1 cellular context compared by ENCODE assay signal in the genomic region with DNA sequence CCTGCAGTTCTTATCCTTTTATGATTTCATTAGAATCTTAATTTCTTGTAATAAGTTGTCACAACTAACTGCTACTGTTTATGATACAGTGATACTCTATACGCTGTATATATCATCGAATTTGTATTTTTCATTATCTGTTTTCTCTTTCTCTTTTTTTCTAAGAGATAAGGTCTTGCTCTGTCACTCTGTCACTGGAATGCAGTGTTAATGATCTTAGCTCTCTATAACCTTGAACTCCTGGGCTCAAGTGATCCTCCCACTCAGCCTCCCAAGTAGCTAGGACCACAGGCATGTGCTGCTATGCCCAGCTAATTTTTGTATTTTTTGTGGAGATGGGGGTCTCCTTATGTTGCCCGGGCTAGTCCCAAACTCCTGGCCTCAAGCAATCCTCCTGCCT.
A peak's percentile ranks its signal among the peaks of the same experiment; 100 is the strongest.
TF ChIP-seq lines count a peak whose summit lies in the region.

No MANE protein-coding gene starts in this region.

TF ChIP-seq in K562, 482 proteins besides CTCF, POLR2A, EP300 and RAD21 (continued from another document):
- TF ChIP-seq, protein P1, sequence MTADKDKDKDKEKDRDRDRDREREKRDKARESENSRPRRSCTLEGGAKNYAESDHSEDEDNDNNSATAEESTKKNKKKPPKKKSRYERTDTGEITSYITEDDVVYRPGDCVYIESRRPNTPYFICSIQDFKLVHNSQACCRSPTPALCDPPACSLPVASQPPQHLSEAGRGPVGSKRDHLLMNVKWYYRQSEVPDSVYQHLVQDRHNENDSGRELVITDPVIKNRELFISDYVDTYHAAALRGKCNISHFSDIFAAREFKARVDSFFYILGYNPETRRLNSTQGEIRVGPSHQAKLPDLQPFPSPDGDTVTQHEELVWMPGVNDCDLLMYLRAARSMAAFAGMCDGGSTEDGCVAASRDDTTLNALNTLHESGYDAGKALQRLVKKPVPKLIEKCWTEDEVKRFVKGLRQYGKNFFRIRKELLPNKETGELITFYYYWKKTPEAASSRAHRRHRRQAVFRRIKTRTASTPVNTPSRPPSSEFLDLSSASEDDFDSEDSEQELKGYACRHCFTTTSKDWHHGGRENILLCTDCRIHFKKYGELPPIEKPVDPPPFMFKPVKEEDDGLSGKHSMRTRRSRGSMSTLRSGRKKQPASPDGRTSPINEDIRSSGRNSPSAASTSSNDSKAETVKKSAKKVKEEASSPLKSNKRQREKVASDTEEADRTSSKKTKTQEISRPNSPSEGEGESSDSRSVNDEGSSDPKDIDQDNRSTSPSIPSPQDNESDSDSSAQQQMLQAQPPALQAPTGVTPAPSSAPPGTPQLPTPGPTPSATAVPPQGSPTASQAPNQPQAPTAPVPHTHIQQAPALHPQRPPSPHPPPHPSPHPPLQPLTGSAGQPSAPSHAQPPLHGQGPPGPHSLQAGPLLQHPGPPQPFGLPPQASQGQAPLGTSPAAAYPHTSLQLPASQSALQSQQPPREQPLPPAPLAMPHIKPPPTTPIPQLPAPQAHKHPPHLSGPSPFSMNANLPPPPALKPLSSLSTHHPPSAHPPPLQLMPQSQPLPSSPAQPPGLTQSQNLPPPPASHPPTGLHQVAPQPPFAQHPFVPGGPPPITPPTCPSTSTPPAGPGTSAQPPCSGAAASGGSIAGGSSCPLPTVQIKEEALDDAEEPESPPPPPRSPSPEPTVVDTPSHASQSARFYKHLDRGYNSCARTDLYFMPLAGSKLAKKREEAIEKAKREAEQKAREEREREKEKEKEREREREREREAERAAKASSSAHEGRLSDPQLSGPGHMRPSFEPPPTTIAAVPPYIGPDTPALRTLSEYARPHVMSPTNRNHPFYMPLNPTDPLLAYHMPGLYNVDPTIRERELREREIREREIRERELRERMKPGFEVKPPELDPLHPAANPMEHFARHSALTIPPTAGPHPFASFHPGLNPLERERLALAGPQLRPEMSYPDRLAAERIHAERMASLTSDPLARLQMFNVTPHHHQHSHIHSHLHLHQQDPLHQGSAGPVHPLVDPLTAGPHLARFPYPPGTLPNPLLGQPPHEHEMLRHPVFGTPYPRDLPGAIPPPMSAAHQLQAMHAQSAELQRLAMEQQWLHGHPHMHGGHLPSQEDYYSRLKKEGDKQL (CRISPR knock-in tag; IDR thresholded peaks at IDR 0.05; ENCODE audit: borderline replicate concordance) = no peak
- TF ChIP-seq TRIM24 (IDR thresholded peaks at IDR 0.05) (no peak), ELF4 (CRISPR knock-in tag; IDR thresholded peaks at IDR 0.05) (0 out of 2 replicates have a peak, but pooled peaks have one; percentile 38), BCOR (IDR thresholded peaks at IDR 0.05) (no peak), ZNF311 (CRISPR knock-in tag; IDR thresholded peaks at IDR 0.05) (no peak), NCOR1 (IDR thresholded peaks at IDR 0.05) (no peak), ZNF764 (CRISPR knock-in tag; IDR thresholded peaks at IDR 0.05; ENCODE audit: low read depth) (no peak), KDM2B (CRISPR knock-in tag; IDR thresholded peaks at IDR 0.05) (no peak), HNRNPL (IDR thresholded peaks at IDR 0.05; ENCODE audit: low read depth, low read length) (no peak), ZNF561 (CRISPR knock-in tag; conservative IDR thresholded peaks at IDR 0.05) (no peak), THRAP3 (IDR thresholded peaks at IDR 0.05; ENCODE audit: borderline replicate concordance) (no peak), DACH1 (IDR thresholded peaks at IDR 0.05; ENCODE audit: partially characterized antibody) (no peak)
- TF ChIP-seq, protein P2, sequence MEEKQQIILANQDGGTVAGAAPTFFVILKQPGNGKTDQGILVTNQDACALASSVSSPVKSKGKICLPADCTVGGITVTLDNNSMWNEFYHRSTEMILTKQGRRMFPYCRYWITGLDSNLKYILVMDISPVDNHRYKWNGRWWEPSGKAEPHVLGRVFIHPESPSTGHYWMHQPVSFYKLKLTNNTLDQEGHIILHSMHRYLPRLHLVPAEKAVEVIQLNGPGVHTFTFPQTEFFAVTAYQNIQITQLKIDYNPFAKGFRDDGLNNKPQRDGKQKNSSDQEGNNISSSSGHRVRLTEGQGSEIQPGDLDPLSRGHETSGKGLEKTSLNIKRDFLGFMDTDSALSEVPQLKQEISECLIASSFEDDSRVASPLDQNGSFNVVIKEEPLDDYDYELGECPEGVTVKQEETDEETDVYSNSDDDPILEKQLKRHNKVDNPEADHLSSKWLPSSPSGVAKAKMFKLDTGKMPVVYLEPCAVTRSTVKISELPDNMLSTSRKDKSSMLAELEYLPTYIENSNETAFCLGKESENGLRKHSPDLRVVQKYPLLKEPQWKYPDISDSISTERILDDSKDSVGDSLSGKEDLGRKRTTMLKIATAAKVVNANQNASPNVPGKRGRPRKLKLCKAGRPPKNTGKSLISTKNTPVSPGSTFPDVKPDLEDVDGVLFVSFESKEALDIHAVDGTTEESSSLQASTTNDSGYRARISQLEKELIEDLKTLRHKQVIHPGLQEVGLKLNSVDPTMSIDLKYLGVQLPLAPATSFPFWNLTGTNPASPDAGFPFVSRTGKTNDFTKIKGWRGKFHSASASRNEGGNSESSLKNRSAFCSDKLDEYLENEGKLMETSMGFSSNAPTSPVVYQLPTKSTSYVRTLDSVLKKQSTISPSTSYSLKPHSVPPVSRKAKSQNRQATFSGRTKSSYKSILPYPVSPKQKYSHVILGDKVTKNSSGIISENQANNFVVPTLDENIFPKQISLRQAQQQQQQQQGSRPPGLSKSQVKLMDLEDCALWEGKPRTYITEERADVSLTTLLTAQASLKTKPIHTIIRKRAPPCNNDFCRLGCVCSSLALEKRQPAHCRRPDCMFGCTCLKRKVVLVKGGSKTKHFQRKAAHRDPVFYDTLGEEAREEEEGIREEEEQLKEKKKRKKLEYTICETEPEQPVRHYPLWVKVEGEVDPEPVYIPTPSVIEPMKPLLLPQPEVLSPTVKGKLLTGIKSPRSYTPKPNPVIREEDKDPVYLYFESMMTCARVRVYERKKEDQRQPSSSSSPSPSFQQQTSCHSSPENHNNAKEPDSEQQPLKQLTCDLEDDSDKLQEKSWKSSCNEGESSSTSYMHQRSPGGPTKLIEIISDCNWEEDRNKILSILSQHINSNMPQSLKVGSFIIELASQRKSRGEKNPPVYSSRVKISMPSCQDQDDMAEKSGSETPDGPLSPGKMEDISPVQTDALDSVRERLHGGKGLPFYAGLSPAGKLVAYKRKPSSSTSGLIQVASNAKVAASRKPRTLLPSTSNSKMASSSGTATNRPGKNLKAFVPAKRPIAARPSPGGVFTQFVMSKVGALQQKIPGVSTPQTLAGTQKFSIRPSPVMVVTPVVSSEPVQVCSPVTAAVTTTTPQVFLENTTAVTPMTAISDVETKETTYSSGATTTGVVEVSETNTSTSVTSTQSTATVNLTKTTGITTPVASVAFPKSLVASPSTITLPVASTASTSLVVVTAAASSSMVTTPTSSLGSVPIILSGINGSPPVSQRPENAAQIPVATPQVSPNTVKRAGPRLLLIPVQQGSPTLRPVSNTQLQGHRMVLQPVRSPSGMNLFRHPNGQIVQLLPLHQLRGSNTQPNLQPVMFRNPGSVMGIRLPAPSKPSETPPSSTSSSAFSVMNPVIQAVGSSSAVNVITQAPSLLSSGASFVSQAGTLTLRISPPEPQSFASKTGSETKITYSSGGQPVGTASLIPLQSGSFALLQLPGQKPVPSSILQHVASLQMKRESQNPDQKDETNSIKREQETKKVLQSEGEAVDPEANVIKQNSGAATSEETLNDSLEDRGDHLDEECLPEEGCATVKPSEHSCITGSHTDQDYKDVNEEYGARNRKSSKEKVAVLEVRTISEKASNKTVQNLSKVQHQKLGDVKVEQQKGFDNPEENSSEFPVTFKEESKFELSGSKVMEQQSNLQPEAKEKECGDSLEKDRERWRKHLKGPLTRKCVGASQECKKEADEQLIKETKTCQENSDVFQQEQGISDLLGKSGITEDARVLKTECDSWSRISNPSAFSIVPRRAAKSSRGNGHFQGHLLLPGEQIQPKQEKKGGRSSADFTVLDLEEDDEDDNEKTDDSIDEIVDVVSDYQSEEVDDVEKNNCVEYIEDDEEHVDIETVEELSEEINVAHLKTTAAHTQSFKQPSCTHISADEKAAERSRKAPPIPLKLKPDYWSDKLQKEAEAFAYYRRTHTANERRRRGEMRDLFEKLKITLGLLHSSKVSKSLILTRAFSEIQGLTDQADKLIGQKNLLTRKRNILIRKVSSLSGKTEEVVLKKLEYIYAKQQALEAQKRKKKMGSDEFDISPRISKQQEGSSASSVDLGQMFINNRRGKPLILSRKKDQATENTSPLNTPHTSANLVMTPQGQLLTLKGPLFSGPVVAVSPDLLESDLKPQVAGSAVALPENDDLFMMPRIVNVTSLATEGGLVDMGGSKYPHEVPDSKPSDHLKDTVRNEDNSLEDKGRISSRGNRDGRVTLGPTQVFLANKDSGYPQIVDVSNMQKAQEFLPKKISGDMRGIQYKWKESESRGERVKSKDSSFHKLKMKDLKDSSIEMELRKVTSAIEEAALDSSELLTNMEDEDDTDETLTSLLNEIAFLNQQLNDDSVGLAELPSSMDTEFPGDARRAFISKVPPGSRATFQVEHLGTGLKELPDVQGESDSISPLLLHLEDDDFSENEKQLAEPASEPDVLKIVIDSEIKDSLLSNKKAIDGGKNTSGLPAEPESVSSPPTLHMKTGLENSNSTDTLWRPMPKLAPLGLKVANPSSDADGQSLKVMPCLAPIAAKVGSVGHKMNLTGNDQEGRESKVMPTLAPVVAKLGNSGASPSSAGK (IDR thresholded peaks at IDR 0.05) = 0 out of 2 replicates have a peak, but pooled peaks have one; percentile 12
- TF ChIP-seq, protein P3, sequence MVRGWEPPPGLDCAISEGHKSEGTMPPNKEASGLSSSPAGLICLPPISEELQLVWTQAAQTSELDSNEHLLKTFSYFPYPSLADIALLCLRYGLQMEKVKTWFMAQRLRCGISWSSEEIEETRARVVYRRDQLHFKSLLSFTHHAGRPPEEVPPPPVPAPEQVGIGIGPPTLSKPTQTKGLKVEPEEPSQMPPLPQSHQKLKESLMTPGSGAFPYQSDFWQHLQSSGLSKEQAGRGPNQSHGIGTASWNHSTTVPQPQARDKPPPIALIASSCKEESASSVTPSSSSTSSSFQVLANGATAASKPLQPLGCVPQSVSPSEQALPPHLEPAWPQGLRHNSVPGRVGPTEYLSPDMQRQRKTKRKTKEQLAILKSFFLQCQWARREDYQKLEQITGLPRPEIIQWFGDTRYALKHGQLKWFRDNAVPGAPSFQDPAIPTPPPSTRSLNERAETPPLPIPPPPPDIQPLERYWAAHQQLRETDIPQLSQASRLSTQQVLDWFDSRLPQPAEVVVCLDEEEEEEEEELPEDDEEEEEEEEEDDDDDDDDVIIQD (CRISPR knock-in tag; IDR thresholded peaks at IDR 0.05) = no peak
- TF ChIP-seq, protein P4, sequence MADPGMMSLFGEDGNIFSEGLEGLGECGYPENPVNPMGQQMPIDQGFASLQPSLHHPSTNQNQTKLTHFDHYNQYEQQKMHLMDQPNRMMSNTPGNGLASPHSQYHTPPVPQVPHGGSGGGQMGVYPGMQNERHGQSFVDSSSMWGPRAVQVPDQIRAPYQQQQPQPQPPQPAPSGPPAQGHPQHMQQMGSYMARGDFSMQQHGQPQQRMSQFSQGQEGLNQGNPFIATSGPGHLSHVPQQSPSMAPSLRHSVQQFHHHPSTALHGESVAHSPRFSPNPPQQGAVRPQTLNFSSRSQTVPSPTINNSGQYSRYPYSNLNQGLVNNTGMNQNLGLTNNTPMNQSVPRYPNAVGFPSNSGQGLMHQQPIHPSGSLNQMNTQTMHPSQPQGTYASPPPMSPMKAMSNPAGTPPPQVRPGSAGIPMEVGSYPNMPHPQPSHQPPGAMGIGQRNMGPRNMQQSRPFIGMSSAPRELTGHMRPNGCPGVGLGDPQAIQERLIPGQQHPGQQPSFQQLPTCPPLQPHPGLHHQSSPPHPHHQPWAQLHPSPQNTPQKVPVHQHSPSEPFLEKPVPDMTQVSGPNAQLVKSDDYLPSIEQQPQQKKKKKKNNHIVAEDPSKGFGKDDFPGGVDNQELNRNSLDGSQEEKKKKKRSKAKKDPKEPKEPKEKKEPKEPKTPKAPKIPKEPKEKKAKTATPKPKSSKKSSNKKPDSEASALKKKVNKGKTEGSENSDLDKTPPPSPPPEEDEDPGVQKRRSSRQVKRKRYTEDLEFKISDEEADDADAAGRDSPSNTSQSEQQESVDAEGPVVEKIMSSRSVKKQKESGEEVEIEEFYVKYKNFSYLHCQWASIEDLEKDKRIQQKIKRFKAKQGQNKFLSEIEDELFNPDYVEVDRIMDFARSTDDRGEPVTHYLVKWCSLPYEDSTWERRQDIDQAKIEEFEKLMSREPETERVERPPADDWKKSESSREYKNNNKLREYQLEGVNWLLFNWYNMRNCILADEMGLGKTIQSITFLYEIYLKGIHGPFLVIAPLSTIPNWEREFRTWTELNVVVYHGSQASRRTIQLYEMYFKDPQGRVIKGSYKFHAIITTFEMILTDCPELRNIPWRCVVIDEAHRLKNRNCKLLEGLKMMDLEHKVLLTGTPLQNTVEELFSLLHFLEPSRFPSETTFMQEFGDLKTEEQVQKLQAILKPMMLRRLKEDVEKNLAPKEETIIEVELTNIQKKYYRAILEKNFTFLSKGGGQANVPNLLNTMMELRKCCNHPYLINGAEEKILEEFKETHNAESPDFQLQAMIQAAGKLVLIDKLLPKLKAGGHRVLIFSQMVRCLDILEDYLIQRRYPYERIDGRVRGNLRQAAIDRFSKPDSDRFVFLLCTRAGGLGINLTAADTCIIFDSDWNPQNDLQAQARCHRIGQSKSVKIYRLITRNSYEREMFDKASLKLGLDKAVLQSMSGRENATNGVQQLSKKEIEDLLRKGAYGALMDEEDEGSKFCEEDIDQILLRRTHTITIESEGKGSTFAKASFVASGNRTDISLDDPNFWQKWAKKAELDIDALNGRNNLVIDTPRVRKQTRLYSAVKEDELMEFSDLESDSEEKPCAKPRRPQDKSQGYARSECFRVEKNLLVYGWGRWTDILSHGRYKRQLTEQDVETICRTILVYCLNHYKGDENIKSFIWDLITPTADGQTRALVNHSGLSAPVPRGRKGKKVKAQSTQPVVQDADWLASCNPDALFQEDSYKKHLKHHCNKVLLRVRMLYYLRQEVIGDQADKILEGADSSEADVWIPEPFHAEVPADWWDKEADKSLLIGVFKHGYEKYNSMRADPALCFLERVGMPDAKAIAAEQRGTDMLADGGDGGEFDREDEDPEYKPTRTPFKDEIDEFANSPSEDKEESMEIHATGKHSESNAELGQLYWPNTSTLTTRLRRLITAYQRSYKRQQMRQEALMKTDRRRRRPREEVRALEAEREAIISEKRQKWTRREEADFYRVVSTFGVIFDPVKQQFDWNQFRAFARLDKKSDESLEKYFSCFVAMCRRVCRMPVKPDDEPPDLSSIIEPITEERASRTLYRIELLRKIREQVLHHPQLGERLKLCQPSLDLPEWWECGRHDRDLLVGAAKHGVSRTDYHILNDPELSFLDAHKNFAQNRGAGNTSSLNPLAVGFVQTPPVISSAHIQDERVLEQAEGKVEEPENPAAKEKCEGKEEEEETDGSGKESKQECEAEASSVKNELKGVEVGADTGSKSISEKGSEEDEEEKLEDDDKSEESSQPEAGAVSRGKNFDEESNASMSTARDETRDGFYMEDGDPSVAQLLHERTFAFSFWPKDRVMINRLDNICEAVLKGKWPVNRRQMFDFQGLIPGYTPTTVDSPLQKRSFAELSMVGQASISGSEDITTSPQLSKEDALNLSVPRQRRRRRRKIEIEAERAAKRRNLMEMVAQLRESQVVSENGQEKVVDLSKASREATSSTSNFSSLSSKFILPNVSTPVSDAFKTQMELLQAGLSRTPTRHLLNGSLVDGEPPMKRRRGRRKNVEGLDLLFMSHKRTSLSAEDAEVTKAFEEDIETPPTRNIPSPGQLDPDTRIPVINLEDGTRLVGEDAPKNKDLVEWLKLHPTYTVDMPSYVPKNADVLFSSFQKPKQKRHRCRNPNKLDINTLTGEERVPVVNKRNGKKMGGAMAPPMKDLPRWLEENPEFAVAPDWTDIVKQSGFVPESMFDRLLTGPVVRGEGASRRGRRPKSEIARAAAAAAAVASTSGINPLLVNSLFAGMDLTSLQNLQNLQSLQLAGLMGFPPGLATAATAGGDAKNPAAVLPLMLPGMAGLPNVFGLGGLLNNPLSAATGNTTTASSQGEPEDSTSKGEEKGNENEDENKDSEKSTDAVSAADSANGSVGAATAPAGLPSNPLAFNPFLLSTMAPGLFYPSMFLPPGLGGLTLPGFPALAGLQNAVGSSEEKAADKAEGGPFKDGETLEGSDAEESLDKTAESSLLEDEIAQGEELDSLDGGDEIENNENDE (IDR thresholded peaks at IDR 0.05; ENCODE audit: low read depth, low read length) = no peak
TF ChIP-seq in K562: peak in this region for 17.
